In the genomic region with DNA sequence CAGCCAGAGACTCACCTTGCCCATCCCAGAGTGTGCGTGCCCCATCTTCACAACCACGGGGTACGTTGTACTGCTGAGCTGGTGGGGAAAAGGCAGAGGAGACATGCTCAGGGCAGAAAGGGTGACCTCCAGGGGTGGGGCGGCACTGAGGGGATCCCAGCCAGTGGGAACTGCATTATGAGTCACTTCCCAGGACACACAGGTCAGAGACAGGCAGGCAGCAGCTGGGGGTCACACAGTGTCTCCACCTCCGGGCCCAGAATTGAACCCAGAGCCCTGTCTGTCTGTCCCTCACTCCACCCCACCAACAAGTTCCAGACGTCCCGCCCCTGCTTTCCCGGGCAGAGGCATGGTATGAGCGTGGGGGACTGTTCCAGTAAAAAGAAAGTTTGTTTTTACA, we compare ENCODE assay signal across 18 cellular contexts. TPM values are rescaled to one million over a fixed set of nuclear protein-coding genes. Genes with fewer than 3 reads are reported as not detected.
DNase-seq lines count a peak whose midpoint lies in the region; ATAC-seq and TF ChIP-seq lines count a peak whose summit lies in the region.
"Had no signal": no experiment of that assay in that cellular context is flagged by ENCODE, and none has a peak within 500 bp of the region (broad histone marks: within the 10 kb centered on the region; RNA-seq: fewer than 3 reads in every experiment).

No MANE protein-coding gene starts in this region.

- intact Hi-C loops in IMR-90 (cut with micrococcal nuclease) = no loop called here
- intact Hi-C loops in natural killer cell (cut with micrococcal nuclease) = no loop called here

- H2BK20ac ChIP-seq in IMR-90 (ENCODE audit: low read depth, low read length) = peak overlapping the region; percentile 51; the same call in 1 of the 2 replicates

- H3K4me1 Mint-ChIP-seq in chondrocyte (ENCODE audit: low read depth) = peaks cover 47% of the 10 kb centered on the region
- H3K4me1 Mint-ChIP-seq in natural killer cell = peaks cover 12 to 27% of the 10 kb centered on the region in 2 donors

- H2AFZ ChIP-seq in IMR-90 (replicated peaks; ENCODE audit: low read length, poor library complexity) = peak overlapping the region; percentile 15
- H2AFZ ChIP-seq in trophoblast cell (ENCODE audit: insufficient read depth, low read length, poor library complexity) = no peak overlapping the region
- H2AFZ ChIP-seq: PC-9 had no signal

- H3K4me1 ChIP-seq in IMR-90 (ENCODE audit: control insufficient read depth, insufficient read depth, low read length) = peaks cover 34% of the 10 kb centered on the region
- H3K4me1 ChIP-seq in trophoblast cell (ENCODE audit: control insufficient read depth in 1 of 2, insufficient read depth in 2 of 2, low read length in 2 of 2) = peaks cover 25 to 33% of the 10 kb centered on the region in 2 experiments

- H2AK9ac ChIP-seq in IMR-90 (replicated peaks; ENCODE audit: low read depth, low read length, poor library complexity) = no peak overlapping the region

- peak overlapping the region; percentile 5 for H2BK5ac ChIP-seq in IMR-90 (ENCODE audit: low read depth, low read length, poor library complexity, severe bottlenecking)
- H2BK5ac ChIP-seq in trophoblast cell (ENCODE audit: low read depth, low read length, poor library complexity) = no peak overlapping the region

- H2BK120ac ChIP-seq in IMR-90 (ENCODE audit: low read depth, low read length) (peak overlapping the region; percentile 80), trophoblast cell (ENCODE audit: insufficient read depth, low read length, poor library complexity) (no peak overlapping the region)

- H3K18ac ChIP-seq in IMR-90 (ENCODE audit: low read depth, low read length) (peak overlapping the region; percentile 6; the same call in 1 of the 2 replicates), trophoblast cell (ENCODE audit: low read length) (no peak overlapping the region)

- no peak overlapping the region for H4K5ac ChIP-seq in IMR-90 (ENCODE audit: low read depth, low read length)

- H3K4ac ChIP-seq in IMR-90 (ENCODE audit: low read depth, low read length) (peak overlapping the region; percentile 42), trophoblast cell (ENCODE audit: low read depth, low read length) (no peak overlapping the region)

- 0 out of 2 replicates have a peak overlapping the region, but pooled peaks have one; percentile 7 for H3K23ac ChIP-seq in IMR-90 (ENCODE audit: low read depth, low read length)
- no peak overlapping the region for H3K23ac ChIP-seq in trophoblast cell (ENCODE audit: low read length)

- H3K9me1 ChIP-seq in IMR-90 (ENCODE audit: insufficient read depth, low read length) = peaks cover 16% of the 10 kb centered on the region

- H4K8ac ChIP-seq in IMR-90 (ENCODE audit: low read depth in 2 of 2, low read length in 2 of 2) (no peak overlapping the region), trophoblast cell (ENCODE audit: low read depth, low read length) (no peak overlapping the region)

- BruUV-seq in IMR-90 (replicated peaks; lab: Mats Ljungman, UMichigan) = no TSS peak

- peaks cover 1% of the 10 kb centered on the region for H3K36me3 Mint-ChIP-seq in chondrocyte (ENCODE audit: low read depth)
- no peaks in the 10 kb centered on the region for H3K36me3 Mint-ChIP-seq in natural killer cell
- H3K36me3 Mint-ChIP-seq: CD8-positive, alpha-beta T cell had no signal

- no peaks in the 10 kb centered on the region for H4K20me1 ChIP-seq in IMR-90 (ENCODE audit: insufficient read depth, low read length)

- H3K4me3 Mint-ChIP-seq in chondrocyte (ENCODE audit: unreplicated experiment) (no peak overlapping the region), natural killer cell (no peak overlapping the region)
- H3K4me3 Mint-ChIP-seq: CD8-positive, alpha-beta T cell had no signal

- H3K27ac Mint-ChIP-seq in chondrocyte (ENCODE audit: unreplicated experiment) (peak overlapping the region; percentile 56), natural killer cell (no peak overlapping the region)
- H3K27ac Mint-ChIP-seq: CD8-positive, alpha-beta T cell had no signal

- H3K27me3 Mint-ChIP-seq in chondrocyte (ENCODE audit: low read depth) = no peaks in the 10 kb centered on the region
- peaks cover 0 to 9% of the 10 kb centered on the region in 2 donors for H3K27me3 Mint-ChIP-seq in natural killer cell (ENCODE audit: low read depth in 2 of 2)

- no peak overlapping the region for H3K4me3 ChIP-seq in IMR-90 (ENCODE audit: insufficient read depth, low read depth, low read length)
- H3K4me3 ChIP-seq in trophoblast cell (ENCODE audit: low read depth, low read length) = no peak overlapping the region
- H3K4me3 ChIP-seq: PC-9 had no signal

- CTCF ChIA-PET in IMR-90 (lab: Yijun Ruan, JAX) = no interaction called here

- H3K14ac ChIP-seq in IMR-90 (replicated peaks; ENCODE audit: low read depth, low read length) (no peak overlapping the region), trophoblast cell (ENCODE audit: low read length) (no peak overlapping the region)

- H3K36me3 ChIP-seq in IMR-90 (ENCODE audit: control insufficient read depth, insufficient read depth, low read length) (no peaks in the 10 kb centered on the region), trophoblast cell (ENCODE audit: control insufficient read depth in 1 of 2, insufficient read depth in 2 of 2, low read length in 2 of 2) (no peaks in the 10 kb centered on the region)

- TF ChIP-seq POLR2A in IMR-90 (IDR thresholded peaks at IDR 0.05; ENCODE audit: low read depth, low read length) = no peak

- H3K9me3 ChIP-seq in IMR-90 (ENCODE audit: control insufficient read depth, insufficient read depth, low read length) = no peaks in the 10 kb centered on the region; the same call in 1 of the 2 replicates
- H3K9me3 ChIP-seq in trophoblast cell (ENCODE audit: insufficient read depth, low read depth, low read length) = no peaks in the 10 kb centered on the region

- 0 out of 2 replicates have a peak, but pooled peaks have one; percentile 1 for ATAC-seq in IMR-90 (ENCODE audit: low read depth)
- peak; percentile 11 for ATAC-seq in left lobe of liver
- ATAC-seq in natural killer cell = no peak
- ATAC-seq: CD8-positive, alpha-beta T cell; Right ventricle myocardium inferior; SK-N-SH treated with all-trans-retinoic acid at 6 μM for 48 hours had no signal

- TF ChIP-seq CTCF in IMR-90 (conservative IDR thresholded peaks at IDR 0.05; ENCODE audit: low read depth, low read length) (no peak), chondrocyte (IDR thresholded peaks at IDR 0.05) (no peak), natural killer cell (IDR thresholded peaks at IDR 0.05) (no peak)

- WGBS in IMR-90 (ENCODE audit: extremely low coverage in 2 of 2, insufficient read length in 1 of 2), 2 experiments = no CpG with 5 or more reads among the region's 9 CpGs
- WGBS in trophoblast cell (ENCODE audit: extremely low coverage, insufficient coverage, insufficient read length) = no CpG with 5 or more reads among the region's 9 CpGs

- DNase-seq in IMR-90 (no peak), chondrocyte (ENCODE audit: low spot score) (no peak), left lobe of liver (ENCODE audit: low spot score) (no peak), trophoblast cell (no peak), natural killer cell (no peak), DMS79 (lab: John Stamatoyannopoulos, UW) (no peak), SHP77 treated with DMSO at 0.1 percent for 48 hours (lab: John Stamatoyannopoulos, UW) (no peak)
- DNase-seq: KBM-7, NCI-H1092, NCI-H446 treated with DMSO at 0.1 percent for 48 hours, NCI-H748 treated with DMSO at 0.1 percent for 48 hours, PC-9 had no signal

- H3K27me3 ChIP-seq in IMR-90 (ENCODE audit: control insufficient read depth, insufficient read depth, low read length) (no peaks in the 10 kb centered on the region), trophoblast cell (ENCODE audit: insufficient read depth, low read length) (no peaks in the 10 kb centered on the region)

- dilution Hi-C loops in IMR-90 (cut with HindIII; ENCODE audit: low sequenced_read_pairs, unreplicated experiment) = no loop called here

- in situ Hi-C loops in IMR-90 (cut with MboI; ENCODE audit: low sequenced_read_pairs) = no loop called here

- H2AK5ac ChIP-seq in IMR-90 (ENCODE audit: low read depth, low read length) = no peak overlapping the region; the same call in 1 of the 2 replicates
- no peak overlapping the region for H2AK5ac ChIP-seq in trophoblast cell (ENCODE audit: low read length)

- H3K4me2 ChIP-seq in IMR-90 (ENCODE audit: low read depth, low read length) (peak overlapping the region; percentile 17; the same call in 1 of the 2 replicates), trophoblast cell (ENCODE audit: low read length) (no peak overlapping the region)
- H3K4me2 ChIP-seq: PC-9 had no signal

- H2BK12ac ChIP-seq in trophoblast cell (ENCODE audit: low read length) = peak overlapping the region; percentile 11

- no peak overlapping the region for H2BK15ac ChIP-seq in IMR-90 (ENCODE audit: low read depth, low read length)

- TF ChIP-seq RAD21 in IMR-90 (IDR thresholded peaks at IDR 0.05; ENCODE audit: low read length) = no peak

- POLR2A ChIA-PET in IMR-90 (lab: Charles Lee; ENCODE audit: unreplicated experiment) = no interaction called here

- no peak overlapping the region for H4K12ac ChIP-seq in trophoblast cell (ENCODE audit: low read depth, low read length)

- H3K9ac ChIP-seq in IMR-90 (ENCODE audit: low read depth, low read length) (no peak overlapping the region), trophoblast cell (ENCODE audit: low read length) (no peak overlapping the region)

- H4K91ac ChIP-seq in IMR-90 (ENCODE audit: insufficient read depth, low read depth, low read length) (peak overlapping the region; percentile 17; the same call in 1 of the 2 replicates), trophoblast cell (ENCODE audit: low read depth, low read length) (no peak overlapping the region)

- H3K9me3 Mint-ChIP-seq in chondrocyte (ENCODE audit: low read depth) = no peaks in the 10 kb centered on the region
- no peaks in the 10 kb centered on the region for H3K9me3 Mint-ChIP-seq in natural killer cell
- H3K9me3 Mint-ChIP-seq: CD8-positive, alpha-beta T cell had no signal

- H3K79me1 ChIP-seq in IMR-90 (ENCODE audit: low read depth in 1 of 2, low read length in 2 of 2) (peaks cover 3 to 5% of the 10 kb centered on the region in 2 experiments; a peak in 1 of 4 replicates), trophoblast cell (ENCODE audit: low read length) (peaks cover 20% of the 10 kb centered on the region)

- H3K27ac ChIP-seq in IMR-90 (ENCODE audit: insufficient read depth, low read length) = 0 out of 2 replicates have a peak overlapping the region, but pooled peaks have one; percentile 2
- H3K27ac ChIP-seq in trophoblast cell (ENCODE audit: low read depth, low read length) = no peak overlapping the region
- H3K27ac ChIP-seq: PC-9 had no signal

- H3K56ac ChIP-seq in IMR-90 (ENCODE audit: extremely low read depth, insufficient read depth, low read length) = no peak overlapping the region

- peaks cover 4% of the 10 kb centered on the region for H3K79me2 ChIP-seq in trophoblast cell (ENCODE audit: control insufficient read depth, insufficient read depth, low read length, poor library complexity)

RNA-seq across cellular contexts. Expression of gene TIMP1, which starts 4.8 kb away (rescaled TPM):
- total RNA-seq in IMR-90 (2012; rRNA removed) = 407 and 512 TPM in 2 replicates
- 3,078 and 3,290 TPM in 2 replicates for polyA plus RNA-seq in IMR-90 (2012; rRNA removed)
- polyA plus RNA-seq in IMR-90 (2012; cell fraction: cytosol; rRNA removed) = 2,220 and 2,243 TPM in 2 replicates
- 514 and 755 TPM in 2 replicates for polyA plus RNA-seq in IMR-90 (2012; cell fraction: nucleus; rRNA removed; ENCODE audit: low replicate concordance)
- 599 to 671 TPM (median 633 TPM) in 3 replicates for total RNA-seq in chondrocyte
- 102 TPM for total RNA-seq in left lobe of liver
- 103 and 104 TPM in 2 replicates for polyA plus RNA-seq in trophoblast cell (2013)
- total RNA-seq in natural killer cell = 10 to 100 TPM; 50.9 to 71.3 (median 68.6) TPM

RNA-seq across cellular contexts. Expression of gene ARAF, which starts 16.4 kb away (rescaled TPM):
- total RNA-seq in IMR-90 (2012; rRNA removed) = 9.1 and 10.8 TPM in 2 replicates
- polyA plus RNA-seq in IMR-90 (2012; rRNA removed) = 52.2 and 54.2 TPM in 2 replicates
- 49.7 and 53.0 TPM in 2 replicates for polyA plus RNA-seq in IMR-90 (2012; cell fraction: cytosol; rRNA removed)
- polyA plus RNA-seq in IMR-90 (2012; cell fraction: nucleus; rRNA removed; ENCODE audit: low replicate concordance) = 107 and 180 TPM in 2 replicates
- 53.6 to 67.8 TPM (median 61.9 TPM) in 3 replicates for total RNA-seq in chondrocyte
- 66.9 TPM for total RNA-seq in left lobe of liver
- 38.1 and 39.8 TPM in 2 replicates for polyA plus RNA-seq in trophoblast cell (2013)
- total RNA-seq in natural killer cell = 100 to 1,000 TPM; 162 to 173 (median 169) TPM

RNA-seq across cellular contexts. Expression of gene SYN1, which starts 42.2 kb away (rescaled TPM):
- total RNA-seq in IMR-90 (2012; rRNA removed) (under 0.01 TPM in 2 replicates), chondrocyte (2.6 to 5.9 TPM (median 3.7 TPM) in 3 replicates), left lobe of liver (0.15 TPM), natural killer cell (under 1 TPM in 1 of 3 donors, not detected in 2; 0.40 TPM)
- 0.56 and 0.63 TPM in 2 replicates for polyA plus RNA-seq in IMR-90 (2012; rRNA removed)
- 0.39 and 0.44 TPM in 2 replicates for polyA plus RNA-seq in IMR-90 (2012; cell fraction: cytosol; rRNA removed)
- polyA plus RNA-seq in IMR-90 (2012; cell fraction: nucleus; rRNA removed; ENCODE audit: low replicate concordance) = 0.33 and 0.71 TPM in 2 replicates
- polyA plus RNA-seq in trophoblast cell (2013) = 5.7 and 6.4 TPM in 2 replicates
- total RNA-seq: H4, HT1080, PC-9 had no signal

RNA-seq across cellular contexts. Expression of gene CFP, which starts 52.3 kb away (rescaled TPM):
- under 0.01 TPM in 2 replicates for total RNA-seq in IMR-90 (2012; rRNA removed)
- 0.14 and 0.16 TPM in 2 replicates for polyA plus RNA-seq in IMR-90 (2012; rRNA removed)
- polyA plus RNA-seq in IMR-90 (2012; cell fraction: cytosol; rRNA removed) = 0.08 TPM in 1 of 2 replicates, not detected in the other
- 1.4 and 1.8 TPM in 2 replicates for polyA plus RNA-seq in IMR-90 (2012; cell fraction: nucleus; rRNA removed; ENCODE audit: low replicate concordance)
- total RNA-seq in chondrocyte = 0.60 to 0.87 TPM (median 0.77 TPM) in 3 replicates
- total RNA-seq in left lobe of liver = 13.8 TPM
- 0.49 and 0.67 TPM in 2 replicates for polyA plus RNA-seq in trophoblast cell (2013)
- 10 to 100 TPM in 2 of 3 donors, 1 to 10 TPM in 1; 9.0 to 21.1 (median 19.3) TPM for total RNA-seq in natural killer cell
- total RNA-seq: H4, M059J had no signal

Comparison
In these comparisons a context has a peak if more than half of its experiments do, and no peak if none do; other contexts are left out.
1. ATAC-seq: peak in IMR-90 (single experiment) and left lobe of liver (single experiment); none in natural killer cell (0 of 3).